ENCODE assay signal across 18 cellular contexts in the genomic region with DNA sequence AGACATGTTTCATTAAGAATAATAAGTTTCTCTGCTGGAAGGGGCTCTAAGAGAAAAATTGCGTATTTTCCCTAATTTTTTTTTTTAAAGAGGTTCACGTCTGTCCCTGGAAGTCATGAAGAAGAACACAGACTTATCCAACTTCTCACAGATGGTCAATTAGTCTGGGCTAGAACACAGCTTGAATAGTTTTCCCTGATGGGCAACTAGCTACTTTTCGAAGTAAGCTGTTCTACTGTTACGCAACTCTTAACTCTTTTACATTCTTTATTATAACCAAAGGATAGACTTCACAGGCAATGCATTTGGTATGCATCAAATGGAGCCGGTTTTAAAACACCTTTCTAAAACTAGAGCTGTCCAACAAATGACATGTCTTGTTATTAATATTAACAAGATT.
DNase-seq lines count a peak whose midpoint lies in the region; ATAC-seq and TF ChIP-seq lines count a peak whose summit lies in the region.
"Had no signal": no experiment of that assay in that cellular context is flagged by ENCODE, and none has a peak within 500 bp of the region (broad histone marks: within the 10 kb centered on the region; RNA-seq: fewer than 3 reads in every experiment).

No MANE protein-coding gene starts in this region.

- peaks cover 2% of the 10 kb centered on the region for H3K27me3 Mint-ChIP-seq in glutamatergic neuron (ENCODE audit: unreplicated experiment)
- H3K27me3 Mint-ChIP-seq: IgD-negative memory B cell had no signal

- no peaks in the 10 kb centered on the region for H3K27me3 ChIP-seq in right atrium auricular region

- intact Hi-C loops in Right ventricle myocardium superior (cut with DNase I), result no loop called here

- DNase-seq in Right ventricle myocardium superior (no peak), right atrium auricular region (ENCODE audit: low spot score) (no peak), AG10803 (ENCODE audit: low read depth) (peak; percentile 13), glutamatergic neuron (no peak)
- DNase-seq: AML-193; Caco-2; CD4-positive, alpha-beta T cell; DMS79 treated with DMSO at 0.1 percent for 48 hours; GF-D8; GOT3; H9 had no signal

- no peak for TF ChIP-seq CTCF in right atrium auricular region (IDR thresholded peaks at IDR 0.05)
- no peak for TF ChIP-seq CTCF in AG10803 (conservative IDR thresholded peaks at IDR 0.05; ENCODE audit: low read length)
- TF ChIP-seq CTCF in glutamatergic neuron (IDR thresholded peaks at IDR 0.05; ENCODE audit: partially characterized antibody, unreplicated experiment), result no peak

- H3K4me3 ChIP-seq in right atrium auricular region, result no peak overlapping the region
- no peak overlapping the region for H3K4me3 ChIP-seq in AG10803 (ENCODE audit: low read length)

- ATAC-seq in Right ventricle myocardium superior (ENCODE audit: poor library complexity) (peak; percentile 55), HG03159 (IDR thresholded peaks at IDR 0.05; ENCODE audit: unreplicated experiment) (no peak), GM19324 (IDR thresholded peaks at IDR 0.05; ENCODE audit: low FRiP score, unreplicated experiment) (no peak)

- peaks cover 4% of the 10 kb centered on the region for H3K4me1 Mint-ChIP-seq in glutamatergic neuron (ENCODE audit: low read depth, unreplicated experiment)
- H3K4me1 Mint-ChIP-seq: H9, IgD-negative memory B cell had no signal

- H3K4me1 ChIP-seq in right atrium auricular region, result no peaks in the 10 kb centered on the region
- H3K4me1 ChIP-seq: Caco-2 had no signal

- H3K4me3 Mint-ChIP-seq in glutamatergic neuron (ENCODE audit: unreplicated experiment), result no peak overlapping the region
- H3K4me3 Mint-ChIP-seq: CD4-positive, alpha-beta T cell; H9; IgD-negative memory B cell had no signal

- H3K27ac Mint-ChIP-seq in glutamatergic neuron (ENCODE audit: unreplicated experiment), result peak overlapping the region; percentile 18
- H3K27ac Mint-ChIP-seq: CD4-positive, alpha-beta T cell; H9; IgD-negative memory B cell had no signal

- no peak for TF ChIP-seq EP300 in Ishikawa (IDR thresholded peaks at IDR 0.05; ENCODE audit: borderline replicate concordance)

- H3K36me3 Mint-ChIP-seq in glutamatergic neuron (ENCODE audit: unreplicated experiment), result no peaks in the 10 kb centered on the region
- H3K36me3 Mint-ChIP-seq: IgD-negative memory B cell had no signal

- no peak overlapping the region for H3K27ac ChIP-seq in right atrium auricular region
- H3K27ac ChIP-seq: C4-2B, HL-60, KMS-11 had no signal

- H3K9me3 Mint-ChIP-seq in glutamatergic neuron (ENCODE audit: unreplicated experiment), result no peaks in the 10 kb centered on the region
- H3K9me3 Mint-ChIP-seq: CD4-positive, alpha-beta T cell; H9; IgD-negative memory B cell had no signal

- H3K36me3 ChIP-seq in right atrium auricular region, result peaks cover 33% of the 10 kb centered on the region

- no peaks in the 10 kb centered on the region for H3K9me3 ChIP-seq in right atrium auricular region
- H3K9me3 ChIP-seq: Caco-2 had no signal

- no peak for TF ChIP-seq RAD21 in Ishikawa (IDR thresholded peaks at IDR 0.05; ENCODE audit: low read depth)

TF ChIP-seq in Ishikawa, 13 proteins besides CTCF, POLR2A, EP300 and RAD21:
- no peak for TF ChIP-seq NFIC (IDR thresholded peaks at IDR 0.05)
- TF ChIP-seq TAF1 (IDR thresholded peaks at IDR 0.05; ENCODE audit: low read depth), result no peak
- no peak for TF ChIP-seq ZBTB7A (IDR thresholded peaks at IDR 0.05; ENCODE audit: low read depth)
- peak; percentile 67 for TF ChIP-seq CEBPB (IDR thresholded peaks at IDR 0.05)
